ENCODE assay signal across 8 cellular contexts in the genomic region with DNA sequence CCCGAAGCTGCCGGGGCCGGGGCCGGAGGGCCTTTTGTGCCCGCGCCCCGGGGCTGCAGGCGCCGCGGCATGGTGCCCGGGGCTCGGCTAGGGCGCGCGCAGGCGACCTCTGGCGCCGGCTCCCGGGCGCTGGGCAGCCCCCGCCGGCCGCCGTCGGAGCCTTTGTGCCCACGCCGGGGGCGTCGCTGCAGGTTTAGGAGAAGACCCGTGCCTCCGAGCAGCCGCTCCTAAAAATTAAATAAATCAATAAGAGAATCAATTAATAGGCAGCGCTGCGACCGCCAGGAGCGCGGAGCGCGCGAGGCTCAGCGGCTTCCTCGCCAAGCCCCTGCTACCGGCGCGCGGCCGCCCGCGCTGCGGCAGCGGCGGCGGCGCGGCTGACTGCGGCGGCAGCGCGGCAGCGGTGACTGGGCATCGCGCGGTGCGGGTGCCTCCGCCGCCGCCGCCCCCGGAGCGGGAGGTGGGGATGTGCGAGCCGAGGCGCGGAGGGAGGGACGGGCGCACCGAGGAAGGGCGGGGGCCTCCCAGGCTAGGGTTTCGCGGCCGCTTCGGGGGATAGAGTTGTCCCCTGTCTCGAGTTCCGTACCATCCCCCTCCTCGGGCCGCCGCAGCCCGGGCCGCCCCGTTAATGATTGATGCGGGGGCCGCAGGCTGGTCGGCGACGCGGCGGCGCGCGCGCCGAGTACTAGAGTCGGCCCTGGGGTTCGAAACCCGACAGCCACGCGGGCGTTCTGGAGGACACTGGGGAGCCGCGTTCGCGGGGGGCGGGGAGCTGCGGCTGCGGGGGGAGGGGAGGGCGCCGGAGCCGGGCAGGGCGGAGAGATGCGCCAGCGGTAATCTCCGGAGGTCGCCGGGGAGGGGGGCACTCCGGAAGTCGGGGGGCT. TPM values are rescaled to one million over a fixed set of nuclear protein-coding genes. Genes with fewer than 3 reads are reported as not detected.
DNase-seq lines count a peak whose midpoint lies in the region; ATAC-seq and TF ChIP-seq lines count a peak whose summit lies in the region.

A gene with protein sequence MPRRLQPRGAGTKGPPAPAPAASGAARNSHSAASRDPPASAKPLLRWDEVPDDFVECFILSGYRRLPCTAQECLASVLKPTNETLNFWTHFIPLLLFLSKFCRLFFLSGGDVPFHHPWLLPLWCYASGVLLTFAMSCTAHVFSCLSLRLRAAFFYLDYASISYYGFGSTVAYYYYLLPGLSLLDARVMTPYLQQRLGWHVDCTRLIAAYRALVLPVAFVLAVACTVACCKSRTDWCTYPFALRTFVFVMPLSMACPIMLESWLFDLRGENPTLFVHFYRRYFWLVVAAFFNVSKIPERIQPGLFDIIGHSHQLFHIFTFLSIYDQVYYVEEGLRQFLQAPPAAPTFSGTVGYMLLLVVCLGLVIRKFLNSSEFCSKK (minus strand): TSS at position 409 of the 884 bp plus-strand sequence. CDS start 338 bp downstream, at position 71.

- H3K36me3 Mint-ChIP-seq in CD4-positive, CD25-positive, alpha-beta regulatory T cell = no peaks in the 10 kb centered on the region

- 2% methylated on average over 13 of the region's 126 CpGs for whole genome bisulfite sequencing in right lobe of liver (ENCODE audit: insufficient coverage, low coverage, low lambda C conversion rate, missing lambda C conversion rate)
- 1% methylated on average over 80 of the region's 126 CpGs; no CpG with 5 or more reads in 1 of the 2 donors for WGBS in transverse colon (ENCODE audit: low coverage in 1 of 2), 2 donors

- peaks cover 0 to 5% (median 0%) of the 10 kb centered on the region in 7 donors for H3K9me3 Mint-ChIP-seq in CD4-positive, CD25-positive, alpha-beta regulatory T cell

- TF ChIP-seq POLR2A in right lobe of liver (IDR thresholded peaks at IDR 0.05) (peak; percentile 56), transverse colon (IDR thresholded peaks at IDR 0.05) (no peak)

- H3K27me3 Mint-ChIP-seq in CD4-positive, CD25-positive, alpha-beta regulatory T cell = peaks cover 86% of the 10 kb centered on the region

- no peak within 1 kb of the TSS for H3K27ac ChIP-seq in CD4-positive, CD25-positive, alpha-beta regulatory T cell (ENCODE audit: insufficient read depth, low read length, poor library complexity, severe bottlenecking)
- H3K27ac ChIP-seq in right lobe of liver (peak within 1 kb of the TSS; percentile 61 to 73 (median 70)), transverse colon (no peak within 1 kb of the TSS)

- no peak within 1 kb of the TSS for H3K4me3 ChIP-seq in CD4-positive, CD25-positive, alpha-beta regulatory T cell (ENCODE audit: low read depth, low read length)
- H3K4me3 ChIP-seq in choroid plexus epithelial cell (ENCODE audit: low read depth, low read length) (peak within 1 kb of the TSS; percentile 57), right lobe of liver (peak within 1 kb of the TSS; percentile 63 to 75 (median 67)), transverse colon (peak within 1 kb of the TSS; percentile 39 to 60 (median 40))

- TF ChIP-seq CTCF in choroid plexus epithelial cell (conservative IDR thresholded peaks at IDR 0.05; ENCODE audit: low read depth, low read length) = no peak
- peak in 1 of 4 donors; percentile 27 for TF ChIP-seq CTCF in right lobe of liver (IDR thresholded peaks at IDR 0.05)
- TF ChIP-seq CTCF in transverse colon (IDR thresholded peaks at IDR 0.05) = no peak

- H3K36me3 ChIP-seq in CD4-positive, CD25-positive, alpha-beta regulatory T cell (ENCODE audit: control insufficient read depth, insufficient read depth, low read length) = no peaks in the 10 kb centered on the region
- H3K36me3 ChIP-seq in right lobe of liver (no peaks in the 10 kb centered on the region), transverse colon (no peaks in the 10 kb centered on the region)

- H3K9me3 ChIP-seq in CD4-positive, CD25-positive, alpha-beta regulatory T cell (ENCODE audit: control insufficient read depth in 2 of 2, low read length in 2 of 2) = no peaks in the 10 kb centered on the region
- H3K9me3 ChIP-seq in right lobe of liver (no peaks in the 10 kb centered on the region), transverse colon (no peaks in the 10 kb centered on the region)

- no peak for TF ChIP-seq EP300 in transverse colon (IDR thresholded peaks at IDR 0.05; ENCODE audit: low read depth)

- H3K4me1 Mint-ChIP-seq in CD4-positive, CD25-positive, alpha-beta regulatory T cell = peaks cover 0 to 20% (median 10%) of the 10 kb centered on the region in 4 donors

- H3K4me3 Mint-ChIP-seq in CD4-positive, CD25-positive, alpha-beta regulatory T cell = peak within 1 kb of the TSS; percentile 36 to 89 (median 79)

- intact Hi-C loops in right lobe of liver (cut with DNase I) = no loop called here
- intact Hi-C loops in transverse colon (cut with DNase I; ENCODE audit: low total_unique reads) = no loop called here

- in situ Hi-C loops in transverse colon (cut with MboI; ENCODE audit: low pct_ligation_motif_present in 1 of 4, low pct_unique_long_range_greater_than_20kb in 1 of 4, low sequenced_read_pairs in 3 of 4) = no loop called here

- no peak within 1 kb of the TSS for H3K27ac Mint-ChIP-seq in CD4-positive, CD25-positive, alpha-beta regulatory T cell

- peak; percentile 29 to 40 for ATAC-seq in CD4-positive, CD25-positive, alpha-beta regulatory T cell (ENCODE audit: low read depth in 2 of 2)
- peak; percentile 50 for ATAC-seq in GM19372 (IDR thresholded peaks at IDR 0.05; ENCODE audit: low read depth, unreplicated experiment)
- ATAC-seq in right lobe of liver = peak; percentile 54 to 79 (median 71)
- no peak for ATAC-seq in GM18870 (IDR thresholded peaks at IDR 0.05; ENCODE audit: unreplicated experiment)

- peaks cover 4% of the 10 kb centered on the region for H3K4me1 ChIP-seq in CD4-positive, CD25-positive, alpha-beta regulatory T cell (ENCODE audit: control insufficient read depth, insufficient read depth, low read length, poor library complexity, severe bottlenecking)
- peaks cover 0 to 30% (median 0%) of the 10 kb centered on the region in 4 donors for H3K4me1 ChIP-seq in right lobe of liver
- peaks cover 0 to 10% (median 9%) of the 10 kb centered on the region in 4 donors for H3K4me1 ChIP-seq in transverse colon

- peak in 1 of 3 donors; percentile 16 for DNase-seq in CD4-positive, CD25-positive, alpha-beta regulatory T cell
- DNase-seq in NCI-H82 treated with DMSO at 0.1 percent for 48 hours (lab: John Stamatoyannopoulos, UW; ENCODE audit: unreplicated experiment) = peak; percentile 34
- no peak for DNase-seq in choroid plexus epithelial cell (ENCODE audit: low read depth)
- DNase-seq in right lobe of liver = peak; percentile 69 to 76 (median 70)
- no peak for DNase-seq in transverse colon
- no peak for DNase-seq in NCI-H1436 treated with DMSO at 0.1 percent for 48 hours (lab: John Stamatoyannopoulos, UW)

- H3K27me3 ChIP-seq in CD4-positive, CD25-positive, alpha-beta regulatory T cell (ENCODE audit: control insufficient read depth, insufficient read depth, low read length) = peaks cover 47% of the 10 kb centered on the region
- no peaks in the 10 kb centered on the region for H3K27me3 ChIP-seq in right lobe of liver
- peaks cover 82% of the 10 kb centered on the region for H3K27me3 ChIP-seq in transverse colon

RNA-seq across cellular contexts. Expression of the gene that starts here (rescaled TPM):
- total RNA-seq in CD4-positive, CD25-positive, alpha-beta regulatory T cell = not detected
- polyA plus RNA-seq in CD4-positive, CD25-positive, alpha-beta regulatory T cell = not detected
- total RNA-seq in right lobe of liver = 10 to 100 TPM; 10.2 to 18.6 (median 12.6) TPM
- total RNA-seq in transverse colon = not detected

Comparison
In these comparisons a context has a peak if more than half of its experiments do, and no peak if none do; other contexts are left out.
1. RNA of the gene that starts here (total RNA-seq): 10.2 to 18.6 TPM in right lobe of liver; not detected in CD4-positive, CD25-positive, alpha-beta regulatory T cell (single experiment) and not detected in transverse colon; every median in the first group is over 10 times any median in the second.
2. Peak in ATAC-seq in CD4-positive, CD25-positive, alpha-beta regulatory T cell; RNA of the gene not detected or under 1 TPM.
3. DNase-seq: peak in NCI-H82 treated with DMSO at 0.1 percent for 48 hours (single experiment) and right lobe of liver (3 of 3); none in choroid plexus epithelial cell (single experiment), transverse colon (single experiment) and NCI-H1436 treated with DMSO at 0.1 percent for 48 hours (single experiment).
4. H3K27ac ChIP-seq: peak in right lobe of liver (3 of 3); none in CD4-positive, CD25-positive, alpha-beta regulatory T cell (single experiment) and transverse colon (0 of 4).